In the genomic region with DNA sequence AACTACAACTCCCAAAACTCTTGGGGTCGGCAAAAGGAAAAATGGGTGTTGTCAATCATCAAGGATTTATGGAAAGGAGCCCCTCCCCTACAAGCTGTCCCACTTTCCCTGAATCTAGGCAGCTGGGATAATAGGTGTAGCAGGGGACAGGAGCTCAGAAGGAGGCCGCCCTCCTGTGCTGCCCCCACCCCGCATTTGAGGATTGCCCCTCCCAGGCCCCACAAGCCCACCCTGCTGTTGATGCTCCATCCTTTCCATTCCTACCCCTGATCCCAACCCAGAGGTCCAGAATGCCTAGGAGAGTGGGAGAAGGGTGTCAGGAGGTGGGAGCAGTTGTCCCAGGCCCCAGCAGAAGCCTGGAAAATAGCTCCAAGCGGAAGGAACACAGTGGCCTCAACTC, we compare ENCODE assay signal across 1 cellular context.
TF ChIP-seq lines count a peak whose summit lies in the region.

No MANE protein-coding gene starts in this region.

TF ChIP-seq in HEK293, 187 proteins besides CTCF, POLR2A, EP300 and RAD21:
- TF ChIP-seq ZNF621 (tag by site-specific recombination; IDR thresholded peaks at IDR 0.05) (no peak), IKZF3 (tag by site-specific recombination; IDR thresholded peaks at IDR 0.05) (peak; percentile 49; the same call in 1 of the 2 replicates)
